Comparison of ENCODE assay signal across 21 cellular contexts in genomic region chr3:174424656-174425055, GRCh38.
"Had no signal": no experiment of that assay in that cellular context is flagged by ENCODE, and none has a peak within 500 bp of the region (broad histone marks: within the 10 kb centered on the region; RNA-seq: fewer than 3 reads in every experiment).

No MANE protein-coding gene starts in this region.

- ATAC-seq: SK-N-SH treated with all-trans-retinoic acid at 6 μM for 48 hours had no signal

- DNase-seq: KBM-7, NCI-H1092, NCI-H1105 treated with DMSO at 0.1 percent for 48 hours, NCI-H1417 treated with DMSO at 0.1 percent for 48 hours, NCI-H146, NCI-H1694 treated with DMSO at 0.1 percent for 48 hours, NCI-H1930, NCI-H2081, NCI-H2107, NCI-H2227 treated with DMSO at 0.1 percent for 48 hours, NCI-H446, NCI-H510A, NCI-H524 treated with DMSO at 0.1 percent for 48 hours, NCI-H69, NCI-H774, Right ventricle myocardium superior, RPMI8226, SIG-M5 had no signal

- FAIRE-seq: RCC 7860 had no signal

- H3K27ac ChIP-seq: HL-60 had no signal
